1 cellular context compared by ENCODE assay signal in genomic region chr6:15106958-15107643, GRCh38.
TF ChIP-seq lines count a peak whose summit lies in the region.

No MANE protein-coding gene starts in this region.

TF ChIP-seq in K562, 482 proteins besides CTCF, POLR2A, EP300 and RAD21 (continued from another document and continues in another):
- peak; percentile 5 for TF ChIP-seq BRD9 (IDR thresholded peaks at IDR 0.05; ENCODE audit: low read depth, partially characterized antibody)
- TF ChIP-seq ZFP30 (CRISPR knock-in tag; IDR thresholded peaks at IDR 0.05; ENCODE audit: borderline replicate concordance): no peak
- no peak; the same call in 1 of the 2 replicates for TF ChIP-seq ZKSCAN1 (IDR thresholded peaks at IDR 0.05; ENCODE audit: low read depth, low read length)
- no peak for TF ChIP-seq GTF2A2 (tag; IDR thresholded peaks at IDR 0.05)
- peak in 1 of 2 experiments; percentile 84; a peak in 2 of 4 replicates for TF ChIP-seq ZNF639 (CRISPR knock-in tag; conservative IDR thresholded peaks at IDR 0.05 in 1 of 2, IDR thresholded peaks at IDR 0.05 in 1 of 2)
- TF ChIP-seq PTBP1 (IDR thresholded peaks at IDR 0.05; ENCODE audit: low read depth, low read length): no peak
- no peak for TF ChIP-seq BRD4 (IDR thresholded peaks at IDR 0.05)
- no peak for TF ChIP-seq ELF2 (CRISPR knock-in tag; IDR thresholded peaks at IDR 0.05)
- TF ChIP-seq NFE2L1 (tag; IDR thresholded peaks at IDR 0.05; ENCODE audit: borderline replicate concordance, low read depth): no peak
- TF ChIP-seq GMEB1 (CRISPR knock-in tag; IDR thresholded peaks at IDR 0.05): 0 out of 2 replicates have a peak, but pooled peaks have one; percentile 39
- peak; percentile 71 for TF ChIP-seq L3MBTL2 (IDR thresholded peaks at IDR 0.05)
- no peak for TF ChIP-seq CLOCK (CRISPR knock-in tag; IDR thresholded peaks at IDR 0.05; ENCODE audit: borderline replicate concordance)
- TF ChIP-seq STAT6 (CRISPR knock-in tag; IDR thresholded peaks at IDR 0.05): no peak
- no peak for TF ChIP-seq UBTF (IDR thresholded peaks at IDR 0.05; ENCODE audit: borderline replicate concordance in 1 of 2, low read depth in 2 of 2, low read length in 2 of 2)
- no peak for TF ChIP-seq BCLAF1 (IDR thresholded peaks at IDR 0.05; ENCODE audit: borderline replicate concordance in 1 of 2, control insufficient read depth in 1 of 2, low read depth in 2 of 2, low read length in 1 of 2)
- no peak for TF ChIP-seq NR2C1 (IDR thresholded peaks at IDR 0.05)
- TF ChIP-seq NR2C1 (tag; IDR thresholded peaks at IDR 0.05): no peak
- TF ChIP-seq MAFG (tag; conservative IDR thresholded peaks at IDR 0.05): no peak
- no peak for TF ChIP-seq KHSRP (IDR thresholded peaks at IDR 0.05)
- peak; percentile 23; the same call in 1 of the 2 replicates for TF ChIP-seq RB1 (IDR thresholded peaks at IDR 0.05; ENCODE audit: low read depth)
- TF ChIP-seq ZNF277 (CRISPR knock-in tag; IDR thresholded peaks at IDR 0.05; ENCODE audit: borderline replicate concordance): no peak
- TF ChIP-seq XRCC3 (IDR thresholded peaks at IDR 0.05): no peak
- TF ChIP-seq ZNF224 (CRISPR knock-in tag; IDR thresholded peaks at IDR 0.05): no peak
- no peak for TF ChIP-seq IRF9 (tag; IDR thresholded peaks at IDR 0.05)
- no peak for TF ChIP-seq PURB (CRISPR knock-in tag; IDR thresholded peaks at IDR 0.05; ENCODE audit: low read depth)
- TF ChIP-seq NCOA1 (IDR thresholded peaks at IDR 0.05; ENCODE audit: low read depth): peak; percentile 42; the same call in 1 of the 2 replicates
- no peak for TF ChIP-seq DACH1 (IDR thresholded peaks at IDR 0.05; ENCODE audit: partially characterized antibody)
- TF ChIP-seq SRSF1 (IDR thresholded peaks at IDR 0.05; ENCODE audit: low read depth, low read length): no peak
- TF ChIP-seq ZFPM2 (CRISPR knock-in tag; IDR thresholded peaks at IDR 0.05): no peak
- TF ChIP-seq MCM5 (IDR thresholded peaks at IDR 0.05; ENCODE audit: low read depth): no peak
- no peak for TF ChIP-seq ZFP91 (CRISPR knock-in tag; IDR thresholded peaks at IDR 0.05)
- TF ChIP-seq C11orf30 (IDR thresholded peaks at IDR 0.05; ENCODE audit: low read depth): no peak
- TF ChIP-seq FOXM1 (IDR thresholded peaks at IDR 0.05; ENCODE audit: low read depth): peak; percentile 61
- no peak for TF ChIP-seq FOXM1 (CRISPR knock-in tag; IDR thresholded peaks at IDR 0.05; ENCODE audit: low read depth)
- peak; percentile 89 for TF ChIP-seq KLF16 (IDR thresholded peaks at IDR 0.05)
- TF ChIP-seq POLR3G (IDR thresholded peaks at IDR 0.05; ENCODE audit: extremely low read depth, insufficient read length, insufficient replicate concordance): no peak
- TF ChIP-seq TOE1 (IDR thresholded peaks at IDR 0.05; ENCODE audit: borderline replicate concordance): no peak; the same call in 1 of the 2 replicates
- TF ChIP-seq TOE1 (CRISPR knock-in tag; IDR thresholded peaks at IDR 0.05; ENCODE audit: borderline replicate concordance, low read depth): no peak
- TF ChIP-seq ESRRB (CRISPR knock-in tag; IDR thresholded peaks at IDR 0.05; ENCODE audit: borderline replicate concordance): no peak
- TF ChIP-seq ZKSCAN3 (CRISPR knock-in tag; IDR thresholded peaks at IDR 0.05): no peak
